Comparison of ENCODE assay signal across 8 cellular contexts in genomic region chr6:10695086-10695657, GRCh38. TPM values are rescaled to one million over a fixed set of nuclear protein-coding genes. Genes with fewer than 3 reads are reported as not detected.
DNase-seq lines count a peak whose midpoint lies in the region; TF ChIP-seq lines count a peak whose summit lies in the region.

No MANE protein-coding gene starts in this region.

- no peaks in the 10 kb centered on the region for H3K9me2 ChIP-seq in GM23248 (ENCODE audit: insufficient read depth)

- peak overlapping the region; percentile 91 for H3K9ac ChIP-seq in GM23248

- TF ChIP-seq POLR2A in sigmoid colon (IDR thresholded peaks at IDR 0.05): no peak

- peaks cover 71% of the 10 kb centered on the region for H3K79me2 ChIP-seq in GM23248 (ENCODE audit: insufficient read depth)

- H3K36me3 ChIP-seq in GM23248 (ENCODE audit: low read depth): no peaks in the 10 kb centered on the region
- H3K36me3 ChIP-seq in SJCRH30: no peaks in the 10 kb centered on the region
- peaks cover 0 to 29% (median 0%) of the 10 kb centered on the region in 4 donors for H3K36me3 ChIP-seq in sigmoid colon

- H3K9me3 ChIP-seq in GM23248 (ENCODE audit: low read depth): no peaks in the 10 kb centered on the region
- no peaks in the 10 kb centered on the region for H3K9me3 ChIP-seq in SJCRH30 (replicated peaks)
- H3K9me3 ChIP-seq in sigmoid colon: no peaks in the 10 kb centered on the region

- intact Hi-C loops in sigmoid colon (cut with DNase I): loop anchor here (2.0 kb wide), 3 partner anchors 28 to 106 kb away; partner anchors contain the start of genes TMEM14B and TMEM14C

- in situ Hi-C loops in GM23248 (cut with MboI): no loop called here

- H3K27me3 ChIP-seq in GM23248 (replicated peaks; ENCODE audit: insufficient read depth) (no peaks in the 10 kb centered on the region), SJCRH30 (no peaks in the 10 kb centered on the region), sigmoid colon (no peaks in the 10 kb centered on the region)

- TF ChIP-seq EP300 in sigmoid colon (IDR thresholded peaks at IDR 0.05): no peak

- no peak for TF ChIP-seq CTCF in fibroblast of mammary gland (conservative IDR thresholded peaks at IDR 0.05; ENCODE audit: control insufficient read depth, insufficient read depth, low read depth, low read length)
- TF ChIP-seq CTCF in sigmoid colon (IDR thresholded peaks at IDR 0.05): no peak

- H3K27ac ChIP-seq in GM23248 (peak overlapping the region; percentile 96), SJCRH30 (peak overlapping the region; percentile 96), sigmoid colon (peak overlapping the region; percentile 89 to 97 (median 90))

- DNase-seq in GM23248 (peak; percentile 25), SJCRH30 (peak in 1 of 2 experiments; percentile 6), fibroblast of mammary gland (ENCODE audit: low read depth) (no peak), sigmoid colon (no peak), NCI-H1105 treated with DMSO at 0.1 percent for 48 hours (lab: John Stamatoyannopoulos, UW) (no peak), NK-92 (lab: John Stamatoyannopoulos, UW; ENCODE audit: unreplicated experiment) (no peak), SKM-1 (lab: John Stamatoyannopoulos, UW; ENCODE audit: unreplicated experiment) (no peak)
- DNase-seq in central memory CD4-positive, alpha-beta T cell: no peak

- H3K4me1 ChIP-seq in GM23248 (ENCODE audit: insufficient read depth) (peaks cover 18% of the 10 kb centered on the region), SJCRH30 (no peaks in the 10 kb centered on the region), sigmoid colon (peaks cover 0 to 31% (median 27%) of the 10 kb centered on the region in 4 donors)

- H3K4me3 ChIP-seq in GM23248: peak overlapping the region; percentile 91
- H3K4me3 ChIP-seq in SJCRH30: peak overlapping the region; percentile 94
- H3K4me3 ChIP-seq in fibroblast of mammary gland (ENCODE audit: control insufficient read depth, low read depth, low read length): peak overlapping the region; percentile 92
- H3K4me3 ChIP-seq in sigmoid colon: peak overlapping the region; percentile 73 to 93 (median 78)

- 2% methylated on average over 17 of the region's 17 CpGs for WGBS in GM23248 (ENCODE audit: low coverage in 1 of 2, low lambda C conversion rate in 2 of 2, missing lambda C conversion rate in 2 of 2), 2 experiments
- WGBS in sigmoid colon, 2 donors: 0 to 1% methylated on average over 17 of the region's 17 CpGs

- H3F3A ChIP-seq in GM23248 (ENCODE audit: insufficient read depth): no peaks in the 10 kb centered on the region

- H2AFZ ChIP-seq in GM23248: peak overlapping the region; percentile 89

- H3K4me2 ChIP-seq in GM23248 (ENCODE audit: unreplicated experiment): peak overlapping the region; percentile 87

- H4K20me1 ChIP-seq in GM23248 (ENCODE audit: insufficient read depth): no peaks in the 10 kb centered on the region

RNA-seq across cellular contexts. Expression of gene PAK1IP1, which starts 0.4 kb away (rescaled TPM):
- total RNA-seq in GM23248 (2014; rRNA removed; shearing (Covaris generic)): 16.6 and 22.8 TPM in 2 replicates
- polyA plus RNA-seq in GM23248 (2016; fragmentation: Nextera tagmentation; extraction: Ambion mirVana): 28.1 and 29.0 TPM in 2 replicates
- 23.3 and 25.5 TPM in 2 replicates for total RNA-seq in SJCRH30 (2014; rRNA removed; shearing (Covaris generic))
- total RNA-seq in sigmoid colon: 10 to 100 TPM in 2 of 4 donors, 1 to 10 TPM in 2; 6.6 to 14.6 (median 11.8) TPM
- polyA plus RNA-seq in sigmoid colon: 10 to 100 TPM in 2 of 3 donors, 1 to 10 TPM in 1; 7.6 to 14.3 (median 10.8) TPM

RNA-seq across cellular contexts. Expression of gene C6orf52, which starts 0.8 kb away (rescaled TPM):
- total RNA-seq in GM23248 (2014; rRNA removed; shearing (Covaris generic)): not detected in 2 replicates
- polyA plus RNA-seq in GM23248 (2016; fragmentation: Nextera tagmentation; extraction: Ambion mirVana) (0.75 and 0.99 TPM in 2 replicates), sigmoid colon (1 to 10 TPM in 1 of 3 donors, not detected in 2; 1.3 TPM)
- total RNA-seq in SJCRH30 (2014; rRNA removed; shearing (Covaris generic)): not detected in 2 replicates
- not detected for total RNA-seq in sigmoid colon

RNA-seq across cellular contexts. Expression of gene TMEM14C, which starts 27.7 kb away (rescaled TPM):
- 164 and 199 TPM in 2 replicates for total RNA-seq in GM23248 (2014; rRNA removed; shearing (Covaris generic))
- polyA plus RNA-seq in GM23248 (2016; fragmentation: Nextera tagmentation; extraction: Ambion mirVana) (256 and 272 TPM in 2 replicates), sigmoid colon (100 to 1,000 TPM in 2 of 3 donors, 10 to 100 TPM in 1; 86.0 to 130 (median 110) TPM)
- total RNA-seq in SJCRH30 (2014; rRNA removed; shearing (Covaris generic)): 92.3 and 97.2 TPM in 2 replicates
- 100 to 1,000 TPM; 115 to 199 (median 170) TPM for total RNA-seq in sigmoid colon

RNA-seq across cellular contexts. Expression of gene TMEM14B, which starts 52.4 kb away (rescaled TPM):
- total RNA-seq in GM23248 (2014; rRNA removed; shearing (Covaris generic)): 75.9 and 94.0 TPM in 2 replicates
- polyA plus RNA-seq in GM23248 (2016; fragmentation: Nextera tagmentation; extraction: Ambion mirVana) (148 and 158 TPM in 2 replicates), sigmoid colon (10 to 100 TPM; 55.7 to 97.3 (median 79.8) TPM)
- 68.8 and 73.7 TPM in 2 replicates for total RNA-seq in SJCRH30 (2014; rRNA removed; shearing (Covaris generic))
- 100 to 1,000 TPM in 2 of 4 donors, 10 to 100 TPM in 2; 51.5 to 124 (median 98.2) TPM for total RNA-seq in sigmoid colon
